8 cellular contexts compared by ENCODE assay signal in genomic region chrX:51891821-51892551, GRCh38. TPM values are rescaled to one million over a fixed set of nuclear protein-coding genes. Genes with fewer than 3 reads are reported as not detected.
DNase-seq lines count a peak whose midpoint lies in the region; ATAC-seq, FAIRE-seq and TF ChIP-seq lines count a peak whose summit lies in the region.

No MANE protein-coding gene starts in this region.

- H3K27me3 Mint-ChIP-seq in activated naive CD8-positive, alpha-beta T cell treated with anti-CD3 and anti-CD28 coated beads, Interleukin-2, amount 10 ng/mL, durations not matched to agents 7 days and 5 days, result no peaks in the 10 kb centered on the region
- H3K27me3 Mint-ChIP-seq in type B pancreatic cell, result peaks cover 3% of the 10 kb centered on the region

- no peaks in the 10 kb centered on the region for H3K27me3 ChIP-seq in HL-60 (ENCODE audit: insufficient read depth, poor library complexity, severe bottlenecking)

- TF ChIP-seq CTCF in HL-60 (IDR thresholded peaks at IDR 0.05; ENCODE audit: insufficient read depth, low read length) (no peak), type B pancreatic cell (conservative IDR thresholded peaks at IDR 0.05) (no peak), D721Med (IDR thresholded peaks at IDR 0.05; ENCODE audit: insufficient read depth, missing control alignments) (no peak)

- H3K36me3 Mint-ChIP-seq in activated naive CD8-positive, alpha-beta T cell treated with anti-CD3 and anti-CD28 coated beads, Interleukin-2, amount 10 ng/mL, durations not matched to agents 7 days and 5 days, result no peaks in the 10 kb centered on the region
- H3K36me3 Mint-ChIP-seq in type B pancreatic cell, result peaks cover 8% of the 10 kb centered on the region

- ATAC-seq in activated naive CD8-positive, alpha-beta T cell treated with anti-CD3 and anti-CD28 coated beads, Interleukin-2, amount 10 ng/mL, durations not matched to agents 7 days and 5 days (ENCODE audit: low read depth), result no peak

- H3K9me3 Mint-ChIP-seq in activated naive CD8-positive, alpha-beta T cell treated with anti-CD3 and anti-CD28 coated beads, Interleukin-2, amount 10 ng/mL, durations not matched to agents 7 days and 5 days, result no peaks in the 10 kb centered on the region
- H3K9me3 Mint-ChIP-seq in type B pancreatic cell, result no peaks in the 10 kb centered on the region

- H3K27ac Mint-ChIP-seq in activated naive CD8-positive, alpha-beta T cell treated with anti-CD3 and anti-CD28 coated beads, Interleukin-2, amount 10 ng/mL, durations not matched to agents 7 days and 5 days, result peak overlapping the region; percentile 53
- H3K27ac Mint-ChIP-seq in type B pancreatic cell, result peak overlapping the region; percentile 62

- FAIRE-seq in D721Med (lab: Jason Lieb, UNC), result no peak

- no peak overlapping the region for H3K27ac ChIP-seq in HL-60 (replicated peaks)

- no peak overlapping the region for H3K4me3 ChIP-seq in HL-60 (replicated peaks; ENCODE audit: insufficient read depth, low read length)

- POLR2A ChIA-PET in activated naive CD8-positive, alpha-beta T cell treated with anti-CD3 and anti-CD28 coated beads, Interleukin-2, amount 10 ng/mL, durations not matched to agents 7 days and 5 days (lab: Charles Lee), result no interaction called here

- peaks cover 15% of the 10 kb centered on the region for H3K4me1 Mint-ChIP-seq in activated naive CD8-positive, alpha-beta T cell treated with anti-CD3 and anti-CD28 coated beads, Interleukin-2, amount 10 ng/mL, durations not matched to agents 7 days and 5 days
- H3K4me1 Mint-ChIP-seq in type B pancreatic cell (ENCODE audit: unreplicated experiment), result peaks cover 9% of the 10 kb centered on the region

- H3K4me3 Mint-ChIP-seq in activated naive CD8-positive, alpha-beta T cell treated with anti-CD3 and anti-CD28 coated beads, Interleukin-2, amount 10 ng/mL, durations not matched to agents 7 days and 5 days, result peak overlapping the region; percentile 10
- peak overlapping the region; percentile 58 for H3K4me3 Mint-ChIP-seq in type B pancreatic cell

- DNase-seq in DMS53 (lab: John Stamatoyannopoulos, UW) (peak; percentile 59), HL-60 (ENCODE audit: low read depth in 1 of 2, low spot score in 1 of 2) (peak; percentile 0 to 18), iris pigment epithelial cell (ENCODE audit: low read depth) (peak; percentile 33), type B pancreatic cell (ENCODE audit: extremely low spot score, unreplicated experiment) (no peak), glomerular visceral epithelial cell (ENCODE audit: extremely low spot score) (no peak), D721Med (ENCODE audit: insufficient read length, low spot score) (no peak), OCI-M2 (lab: John Stamatoyannopoulos, UW; ENCODE audit: unreplicated experiment) (no peak)
- no peak for DNase-seq in activated naive CD8-positive, alpha-beta T cell treated with anti-CD3 and anti-CD28 coated beads, Interleukin-2, amount 10 ng/mL, durations not matched to agents 7 days and 5 days

RNA-seq across cellular contexts. Expression of gene MAGED1, which starts 1.4 kb away (rescaled TPM):
- 10 to 100 TPM; 52.5 to 54.0 TPM for total RNA-seq in activated naive CD8-positive, alpha-beta T cell treated with anti-CD3 and anti-CD28 coated beads, Interleukin-2, amount 10 ng/mL, durations not matched to agents 7 days and 5 days
- total RNA-seq in type B pancreatic cell (ENCODE audit: low replicate concordance), result 246 and 278 TPM in 2 replicates

Comparison
In these comparisons a context has a peak if more than half of its experiments do, and no peak if none do; other contexts are left out.
1. DNase-seq: peak in DMS53 (single experiment), HL-60 (2 of 2) and iris pigment epithelial cell (single experiment); none in activated naive CD8-positive, alpha-beta T cell treated with anti-CD3 and anti-CD28 coated beads, Interleukin-2, amount 10 ng/mL, durations not matched to agents 7 days and 5 days (single experiment), type B pancreatic cell (single experiment), glomerular visceral epithelial cell (single experiment), D721Med (single experiment) and OCI-M2 (single experiment).